Comparison of ENCODE assay signal across 7 cellular contexts in the genomic region with DNA sequence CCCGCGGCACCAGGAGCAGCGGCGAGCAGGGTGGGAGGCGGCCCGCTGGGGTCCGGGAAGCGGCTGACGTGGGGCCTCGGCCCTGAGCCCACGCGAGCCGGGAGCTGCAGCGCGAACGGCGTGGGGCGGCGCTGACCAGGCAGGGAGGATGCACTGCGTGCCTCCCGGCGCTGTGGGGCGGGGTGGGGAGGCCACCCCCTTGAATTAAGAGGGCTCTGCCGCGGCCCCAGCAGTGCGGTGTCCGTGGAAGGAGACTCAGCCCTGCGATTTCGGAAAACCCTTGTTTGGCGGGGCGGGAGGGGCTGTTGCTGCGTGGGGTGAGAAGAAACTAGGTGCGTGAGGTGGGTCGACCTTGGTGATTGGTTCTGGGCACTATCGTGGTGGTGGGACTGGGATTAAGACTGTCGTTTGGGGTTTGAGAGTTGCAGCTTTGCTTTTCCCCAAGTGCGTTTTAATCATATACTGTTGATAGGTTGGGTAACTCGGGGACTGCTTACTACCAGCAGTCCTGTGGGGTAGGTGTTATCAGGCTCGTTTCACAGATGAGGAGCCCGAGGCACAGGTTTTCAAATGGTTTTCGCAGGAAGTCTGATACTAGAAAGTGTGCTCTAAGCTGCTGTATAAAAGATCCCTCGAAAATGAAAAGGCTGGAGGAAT. TPM values are rescaled to one million over a fixed set of nuclear protein-coding genes. Genes with fewer than 3 reads are reported as not detected.
A peak's percentile ranks its signal among the peaks of the same experiment; 100 is the strongest.
DNase-seq lines count a peak whose midpoint lies in the region; ATAC-seq lines count a peak whose summit lies in the region.

No MANE protein-coding gene starts in this region.

- H3K27me3 Mint-ChIP-seq in activated naive CD8-positive, alpha-beta T cell, result no peaks in the 10 kb centered on the region

- H3K27ac Mint-ChIP-seq in activated naive CD8-positive, alpha-beta T cell, result peak overlapping the region; percentile 86

- H3K36me3 Mint-ChIP-seq in activated naive CD8-positive, alpha-beta T cell, result no peaks in the 10 kb centered on the region

- H3K27ac ChIP-seq in right cardiac atrium (ENCODE audit: low read length) (peak overlapping the region; percentile 81), skin epidermis (peak overlapping the region; percentile 75 to 98 (median 93))

- no peaks in the 10 kb centered on the region for H3K9me3 ChIP-seq in right cardiac atrium (ENCODE audit: control insufficient read depth, low read length)

- H3K27me3 ChIP-seq in right cardiac atrium (ENCODE audit: control insufficient read depth, insufficient read depth), result no peaks in the 10 kb centered on the region

- DNase-seq in RPMI8226 (peak; percentile 26), right cardiac atrium (peak; percentile 55 to 84 (median 82)), NCI-H2107 (lab: John Stamatoyannopoulos, UW) (no peak)

- peaks cover 8% of the 10 kb centered on the region for H3K4me1 ChIP-seq in right cardiac atrium (ENCODE audit: control insufficient read depth, insufficient read depth, low read length)

- peaks cover 7% of the 10 kb centered on the region for H3K4me1 Mint-ChIP-seq in activated naive CD8-positive, alpha-beta T cell (ENCODE audit: low read depth)

- H3K4me3 ChIP-seq in right cardiac atrium (ENCODE audit: low read length) (peak overlapping the region; percentile 87), skin epidermis (peak overlapping the region; percentile 79 to 98 (median 93))

- no peak overlapping the region for H3K4me3 Mint-ChIP-seq in activated naive CD8-positive, alpha-beta T cell

- intact Hi-C loops in right cardiac atrium (cut with DNase I), result loop anchor here in 2 of 4 donors (2.0 to 10.0 kb wide), 2 partner anchors 153 to 157 kb away; no protein-coding TSS in a partner anchor

- under 1% methylated on average over 42 of the region's 42 CpGs for WGBS in right cardiac atrium

- H3K9me3 Mint-ChIP-seq in activated naive CD8-positive, alpha-beta T cell (ENCODE audit: low read depth), result no peaks in the 10 kb centered on the region

- ATAC-seq in GM18861 (IDR thresholded peaks at IDR 0.05; ENCODE audit: unreplicated experiment) (peak; percentile 18), HG02885 (IDR thresholded peaks at IDR 0.05; ENCODE audit: poor library complexity, unreplicated experiment) (peak; percentile 32), right cardiac atrium (peak; percentile 53 to 62)

RNA-seq across cellular contexts. Expression of a gene that starts 0.7 kb away (rescaled TPM):
- total RNA-seq in right cardiac atrium, result 10 to 100 TPM; 35.2 to 50.4 (median 36.6) TPM
- polyA plus RNA-seq in right cardiac atrium, result 14.4 TPM
